In the genomic region with DNA sequence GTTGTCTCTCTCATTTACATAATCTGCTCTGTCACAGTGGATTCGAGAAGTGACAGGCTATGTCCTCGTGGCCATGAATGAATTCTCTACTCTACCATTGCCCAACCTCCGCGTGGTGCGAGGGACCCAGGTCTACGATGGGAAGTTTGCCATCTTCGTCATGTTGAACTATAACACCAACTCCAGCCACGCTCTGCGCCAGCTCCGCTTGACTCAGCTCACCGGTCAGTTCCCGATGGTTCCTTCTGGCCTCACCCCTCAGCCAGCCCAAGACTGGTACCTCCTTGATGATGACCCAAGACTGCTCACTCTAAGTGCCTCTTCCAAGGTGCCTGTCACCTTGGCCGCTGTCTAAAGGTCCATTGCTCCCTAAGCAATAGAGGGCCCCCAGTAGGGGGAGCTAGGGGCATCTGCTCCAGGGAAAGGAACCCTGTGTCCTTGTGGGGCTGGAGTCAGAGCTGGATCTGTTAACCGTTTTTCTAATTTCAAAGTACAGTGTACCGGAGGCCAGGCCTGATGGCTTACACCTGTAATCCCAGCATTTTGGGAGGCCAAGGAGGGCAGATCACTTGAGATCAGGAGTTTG, we compare ENCODE assay signal across 9 cellular contexts. TPM values are rescaled to one million over a fixed set of nuclear protein-coding genes. Genes with fewer than 3 reads are reported as not detected.
DNase-seq lines count a peak whose midpoint lies in the region; ATAC-seq and TF ChIP-seq lines count a peak whose summit lies in the region.
"Had no signal": no experiment of that assay in that cellular context is flagged by ENCODE, and none has a peak within 500 bp of the region (broad histone marks: within the 10 kb centered on the region; RNA-seq: fewer than 3 reads in every experiment).

No MANE protein-coding gene starts in this region.

- peak; percentile 66 for ATAC-seq in activated T-helper 17 cell treated with anti-CD3 and anti-CD28 coated beads, Interleukin-2, amount 50 U/mL, for 72 hours (replicated peaks)
- no peak for ATAC-seq in GM21737 (IDR thresholded peaks at IDR 0.05; ENCODE audit: unreplicated experiment)
- ATAC-seq in HG02763 (IDR thresholded peaks at IDR 0.05; ENCODE audit: unreplicated experiment), result no peak
- no peak for ATAC-seq in HG03521 (IDR thresholded peaks at IDR 0.05; ENCODE audit: unreplicated experiment)

- no peaks in the 10 kb centered on the region for H3K9me3 ChIP-seq in liver (ENCODE audit: control insufficient read depth in 4 of 4, low read length in 3 of 4)

- no peak overlapping the region for H3K9ac ChIP-seq in liver (ENCODE audit: low read depth in 1 of 2, low read length in 2 of 2)

- DNase-seq in ELF-1 (ENCODE audit: low read depth, low spot score) (peak; percentile 57), HuH-7 (ENCODE audit: low spot score) (peak; percentile 55), middle frontal gyrus (ENCODE audit: extremely low spot score, low spot score) (no peak)
- DNase-seq: activated B cell treated with CpG ODN at 0.5 μM for 24 hours had no signal

- H3K36me3 Mint-ChIP-seq in activated T-helper 17 cell treated with anti-CD3 and anti-CD28 coated beads, Interleukin-2, amount 50 U/mL, for 72 hours (ENCODE audit: low read depth), result no peaks in the 10 kb centered on the region

- peaks cover 12 to 34% (median 30%) of the 10 kb centered on the region in 4 donors for H3K36me3 ChIP-seq in liver (ENCODE audit: control insufficient read depth in 4 of 4, insufficient read depth in 3 of 4, low read depth in 1 of 4, low read length in 3 of 4)

- peak overlapping the region; percentile 93 to 99 for H3K27ac ChIP-seq in liver (ENCODE audit: low read depth in 1 of 2, low read length in 2 of 2)

- no peak for TF ChIP-seq CTCF in liver (IDR thresholded peaks at IDR 0.05; ENCODE audit: low read depth, low read length, missing input control)

- H3K4me1 Mint-ChIP-seq in activated T-helper 17 cell treated with anti-CD3 and anti-CD28 coated beads, Interleukin-2, amount 50 U/mL, for 72 hours, result no peaks in the 10 kb centered on the region

- no peaks in the 10 kb centered on the region for H3K9me3 Mint-ChIP-seq in activated T-helper 17 cell treated with anti-CD3 and anti-CD28 coated beads, Interleukin-2, amount 50 U/mL, for 72 hours
- H3K9me3 Mint-ChIP-seq: activated B cell treated with CpG ODN at 0.5 μM for 24 hours had no signal

- H3K27me3 ChIP-seq in liver (ENCODE audit: control insufficient read depth in 4 of 4, insufficient read depth in 4 of 4, low read length in 3 of 4), result no peaks in the 10 kb centered on the region

- no peak overlapping the region for H3K27ac Mint-ChIP-seq in activated T-helper 17 cell treated with anti-CD3 and anti-CD28 coated beads, Interleukin-2, amount 50 U/mL, for 72 hours
- H3K27ac Mint-ChIP-seq: activated B cell treated with CpG ODN at 0.5 μM for 24 hours had no signal

- peak in 1 of 2 donors; percentile 18 for TF ChIP-seq RAD21 in liver (IDR thresholded peaks at IDR 0.05)

- WGBS in liver, result 72% methylated on average over 15 of the region's 15 CpGs

- peaks cover 4% of the 10 kb centered on the region for H3K27me3 Mint-ChIP-seq in activated T-helper 17 cell treated with anti-CD3 and anti-CD28 coated beads, Interleukin-2, amount 50 U/mL, for 72 hours

- H3K4me1 ChIP-seq in liver (ENCODE audit: control insufficient read depth in 4 of 4, insufficient read depth in 4 of 4, low read length in 3 of 4), result peaks cover 12 to 45% (median 36%) of the 10 kb centered on the region in 4 donors

- no peak overlapping the region for H3K4me3 ChIP-seq in liver (ENCODE audit: low read depth in 1 of 3, low read length in 3 of 3)

- H3K4me3 Mint-ChIP-seq in activated T-helper 17 cell treated with anti-CD3 and anti-CD28 coated beads, Interleukin-2, amount 50 U/mL, for 72 hours, result no peak overlapping the region
- H3K4me3 Mint-ChIP-seq: activated B cell treated with CpG ODN at 0.5 μM for 24 hours had no signal

TF ChIP-seq in liver, 16 proteins besides CTCF, POLR2A, EP300 and RAD21:
- TF ChIP-seq EGR1 (IDR thresholded peaks at IDR 0.05; ENCODE audit: low read depth in 2 of 2), result no peak
- peak; percentile 36 to 42 for TF ChIP-seq HNF4A (conservative IDR thresholded peaks at IDR 0.05)

RNA-seq across cellular contexts. Expression of gene ERBB3, which starts 5.1 kb away (rescaled TPM):
- under 1 TPM; 0.56 to 0.64 TPM for total RNA-seq in activated T-helper 17 cell treated with anti-CD3 and anti-CD28 coated beads, Interleukin-2, amount 50 U/mL, for 72 hours
- total RNA-seq in liver, result 100 to 1,000 TPM in 1 of 2 donors, 10 to 100 TPM in 1; 69.0 to 141 TPM
- 10 to 100 TPM; 32.4 to 34.2 TPM for polyA plus RNA-seq in liver
- total RNA-seq: activated B cell treated with CpG ODN at 0.5 μM for 24 hours had no signal

RNA-seq across cellular contexts. Expression of gene PA2G4, which starts 19.3 kb away (rescaled TPM):
- total RNA-seq in activated T-helper 17 cell treated with anti-CD3 and anti-CD28 coated beads, Interleukin-2, amount 50 U/mL, for 72 hours, result 100 to 1,000 TPM; 213 to 427 TPM
- total RNA-seq in liver, result 100 to 1,000 TPM in 1 of 2 donors, 10 to 100 TPM in 1; 74.3 to 148 TPM
- 10 to 100 TPM; 56.8 to 62.9 TPM for polyA plus RNA-seq in liver

RNA-seq across cellular contexts. Expression of gene RPL41, which starts 31.4 kb away (rescaled TPM):
- total RNA-seq in activated T-helper 17 cell treated with anti-CD3 and anti-CD28 coated beads, Interleukin-2, amount 50 U/mL, for 72 hours, result 1,000 to 10,000 TPM; 4,564 to 4,582 TPM
- total RNA-seq in liver, result 1,000 to 10,000 TPM in 1 of 2 donors, 100 to 1,000 TPM in 1; 979 to 1,323 TPM
- polyA plus RNA-seq in liver, result 1,000 to 10,000 TPM; 1,640 to 2,155 TPM

RNA-seq across cellular contexts. Expression of gene ZC3H10, which starts 33.0 kb away (rescaled TPM):
- total RNA-seq in activated T-helper 17 cell treated with anti-CD3 and anti-CD28 coated beads, Interleukin-2, amount 50 U/mL, for 72 hours, result 1 to 10 TPM; 7.8 to 8.0 TPM
- total RNA-seq in liver, result 1 to 10 TPM; 2.0 to 5.2 TPM
- 1 to 10 TPM; 1.3 to 1.8 TPM for polyA plus RNA-seq in liver

RNA-seq across cellular contexts. Expression of gene ESYT1, which starts 43.0 kb away (rescaled TPM):
- 100 to 1,000 TPM; 234 to 236 TPM for total RNA-seq in activated T-helper 17 cell treated with anti-CD3 and anti-CD28 coated beads, Interleukin-2, amount 50 U/mL, for 72 hours
- total RNA-seq in liver, result 10 to 100 TPM; 59.5 to 93.5 TPM
- 10 to 100 TPM; 41.0 to 58.1 TPM for polyA plus RNA-seq in liver

Comparison
In these comparisons a context has a peak if more than half of its experiments do, and no peak if none do; other contexts are left out.
1. RNA of gene ERBB3, which starts 5.1 kb away (total RNA-seq): 69.0 to 141 TPM in liver; 0.56 to 0.64 TPM in activated T-helper 17 cell treated with anti-CD3 and anti-CD28 coated beads, Interleukin-2, amount 50 U/mL, for 72 hours; every median in the first group is over 10 times any median in the second.